39 cellular contexts compared by ENCODE assay signal in genomic region chr7:4483851-4484250, GRCh38.
"Had no signal": no experiment of that assay in that cellular context is flagged by ENCODE, and none has a peak within 500 bp of the region (broad histone marks: within the 10 kb centered on the region; RNA-seq: fewer than 3 reads in every experiment).

No MANE protein-coding gene starts in this region.

- DNase-seq: activated effector memory CD4-positive, alpha-beta T cell treated with anti-CD3 and anti-CD28 coated beads, Interleukin-2, amount 50 U/mL, for 16 hours; activated effector memory CD4-positive, alpha-beta T cell treated with Interleukin-2 at 50 U/mL for 16 hours; activated gamma-delta T cell; activated gamma-delta T cell treated with Interleukin-2 at 50 U/mL for 16 hours; activated naive CD4-positive, alpha-beta T cell; activated naive CD4-positive, alpha-beta T cell treated with anti-CD3 and anti-CD28 coated beads for 36 hours; activated naive CD4-positive, alpha-beta T cell treated with anti-CD3 and anti-CD28 coated beads, Interleukin-2, amount 10 ng/mL, durations not matched to agents 7 days and 5 days; activated naive CD4-positive, alpha-beta T cell treated with anti-CD3 and anti-CD28 coated beads, Interleukin-2, amount 50 U/mL, for 16 hours; activated naive CD4-positive, alpha-beta T cell treated with Interleukin-2 at 50 U/mL for 16 hours; activated naive CD8-positive, alpha-beta T cell treated with anti-CD3 and anti-CD28 coated beads for 36 hours; activated naive CD8-positive, alpha-beta T cell treated with anti-CD3 and anti-CD28 coated beads, Interleukin-2, amount 10 ng/mL, durations not matched to agents 7 days and 5 days; activated naive CD8-positive, alpha-beta T cell treated with anti-CD3 and anti-CD28 coated beads, Interleukin-2, amount 50 U/mL, for 24 hours; activated T-cell treated with anti-CD3 and anti-CD28 coated beads, Interleukin-2, amount 50 U/mL, for 1 hour; activated T-cell treated with anti-CD3 and anti-CD28 coated beads, Interleukin-2, amount 50 U/mL, for 24 hours; activated T-cell treated with anti-CD3 and anti-CD28 coated beads, Interleukin-2, amount 50 U/mL, for 4 hours; activated T-cell treated with anti-CD3 and anti-CD28 coated beads, Interleukin-2, amount 50 U/mL, for 48 hours; activated T-cell treated with anti-CD3 and anti-CD28 coated beads, Interleukin-2, amount 50 U/mL, for 72 hours; adrenal gland; amniotic stem cell; amygdala; anterior cingulate cortex; aorta; body of pancreas; brain microvascular endothelial cell; central memory CD4-positive, alpha-beta T cell; cerebellar nuclear complex had no signal

- H3K4me1 ChIP-seq: adrenal gland, ascending aorta, body of pancreas, breast epithelium had no signal

- H3K27ac ChIP-seq: adrenal gland, ascending aorta, body of pancreas, brain microvascular endothelial cell, breast epithelium, cardiac muscle cell had no signal

- H3K9me3 ChIP-seq: adrenal gland had no signal

- H3K27me3 ChIP-seq: adrenal gland, ascending aorta, body of pancreas, brain microvascular endothelial cell, cardiac muscle cell had no signal

- H3K4me3 ChIP-seq: adrenal gland, ascending aorta, body of pancreas, breast epithelium, cardiac muscle cell had no signal

- H3K27me3 Mint-ChIP-seq: activated naive CD4-positive, alpha-beta T cell treated with anti-CD3 and anti-CD28 coated beads, Interleukin-2, amount 10 ng/mL, durations not matched to agents 7 days and 5 days; activated naive CD8-positive, alpha-beta T cell treated with anti-CD3 and anti-CD28 coated beads, Interleukin-2, amount 10 ng/mL, durations not matched to agents 7 days and 5 days had no signal

- H3K27ac Mint-ChIP-seq: activated naive CD4-positive, alpha-beta T cell treated with anti-CD3 and anti-CD28 coated beads for 36 hours; activated naive CD4-positive, alpha-beta T cell treated with anti-CD3 and anti-CD28 coated beads, Interleukin-2, amount 10 ng/mL, durations not matched to agents 7 days and 5 days; activated naive CD4-positive, alpha-beta T cell treated with anti-CD3 and anti-CD28 coated beads, Interleukin-2, amount 50 U/mL, for 24 hours; activated naive CD4-positive, alpha-beta T cell treated with anti-CD3 and anti-CD28 coated beads, Interleukin-2, amount 50 U/mL, for 72 hours; activated naive CD8-positive, alpha-beta T cell; activated naive CD8-positive, alpha-beta T cell treated with anti-CD3 and anti-CD28 coated beads for 36 hours; activated naive CD8-positive, alpha-beta T cell treated with anti-CD3 and anti-CD28 coated beads, Interleukin-2, amount 10 ng/mL, durations not matched to agents 7 days and 5 days; activated naive CD8-positive, alpha-beta T cell treated with anti-CD3 and anti-CD28 coated beads, Interleukin-2, amount 50 U/mL, for 24 hours; activated T-cell treated with anti-CD3 and anti-CD28 coated beads, Interleukin-2, amount 50 U/mL, for 24 hours; activated T-cell treated with anti-CD3 and anti-CD28 coated beads, Interleukin-2, amount 50 U/mL, for 72 hours; activated T-helper 1 cell treated with anti-CD3 and anti-CD28 coated beads, Interleukin-12 subunit alpha, Interleukin-12 subunit beta, Interleukin-2, Interleukin-4 antibody, amounts not matched to agents 30 ng/mL and 10 ng/mL and 1 ng/mL, durations not matched to agents 14 hours and 24 hours and 36 hours; activated T-helper 17 cell treated with anti-CD3 and anti-CD28 coated beads, Interleukin-2, amount 50 U/mL, for 72 hours; activated T-helper 2 cell treated with anti-CD3 and anti-CD28 coated beads, Interferon-gamma antibody, Interleukin-2, Interleukin-4, amounts not matched to agents 10 μg/mL and 5 μg/mL and 100 μg/mL, durations not matched to agents 14 hours and 24 hours and 36 hours; brain had no signal

- H3K4me3 Mint-ChIP-seq: activated naive CD4-positive, alpha-beta T cell treated with anti-CD3 and anti-CD28 coated beads for 36 hours; activated naive CD4-positive, alpha-beta T cell treated with anti-CD3 and anti-CD28 coated beads, Interleukin-2, amount 10 ng/mL, durations not matched to agents 7 days and 5 days; activated naive CD4-positive, alpha-beta T cell treated with anti-CD3 and anti-CD28 coated beads, Interleukin-2, amount 50 U/mL, for 24 hours; activated naive CD8-positive, alpha-beta T cell; activated naive CD8-positive, alpha-beta T cell treated with anti-CD3 and anti-CD28 coated beads for 36 hours; activated naive CD8-positive, alpha-beta T cell treated with anti-CD3 and anti-CD28 coated beads, Interleukin-2, amount 10 ng/mL, durations not matched to agents 7 days and 5 days; activated naive CD8-positive, alpha-beta T cell treated with anti-CD3 and anti-CD28 coated beads, Interleukin-2, amount 50 U/mL, for 24 hours; activated T-cell treated with anti-CD3 and anti-CD28 coated beads, Interleukin-2, amount 50 U/mL, for 24 hours; activated T-cell treated with anti-CD3 and anti-CD28 coated beads, Interleukin-2, amount 50 U/mL, for 4 hours; activated T-cell treated with anti-CD3 and anti-CD28 coated beads, Interleukin-2, amount 50 U/mL, for 72 hours; activated T-helper 1 cell treated with anti-CD3 and anti-CD28 coated beads, Interleukin-12 subunit alpha, Interleukin-12 subunit beta, Interleukin-2, Interleukin-4 antibody, amounts not matched to agents 30 ng/mL and 10 ng/mL and 1 ng/mL, durations not matched to agents 14 hours and 24 hours and 36 hours; activated T-helper 17 cell treated with anti-CD3 and anti-CD28 coated beads, Interleukin-2, amount 50 U/mL, for 72 hours; brain; central memory CD8-positive, alpha-beta T cell had no signal

- ATAC-seq: activated naive CD4-positive, alpha-beta T cell treated with anti-CD3 and anti-CD28 coated beads, Interleukin-2, amount 50 U/mL, for 72 hours; activated naive CD8-positive, alpha-beta T cell treated with anti-CD3 and anti-CD28 coated beads, Interleukin-2, amount 50 U/mL, for 24 hours; activated T-cell treated with anti-CD3 and anti-CD28 coated beads, Interleukin-2, amount 50 U/mL, for 4 hours; activated T-cell treated with anti-CD3 and anti-CD28 coated beads, Interleukin-2, amount 50 U/mL, for 72 hours; activated T-helper 17 cell treated with anti-CD3 and anti-CD28 coated beads, Interleukin-2, amount 50 U/mL, for 72 hours; body of pancreas had no signal

- H3K36me3 ChIP-seq: adrenal gland, ascending aorta, brain microvascular endothelial cell, breast epithelium, cardiac muscle cell had no signal

- H3K4me1 Mint-ChIP-seq: activated naive CD4-positive, alpha-beta T cell treated with anti-CD3 and anti-CD28 coated beads, Interleukin-2, amount 10 ng/mL, durations not matched to agents 7 days and 5 days; activated naive CD4-positive, alpha-beta T cell treated with anti-CD3 and anti-CD28 coated beads, Interleukin-2, amount 50 U/mL, for 24 hours; activated naive CD8-positive, alpha-beta T cell treated with anti-CD3 and anti-CD28 coated beads for 36 hours; activated naive CD8-positive, alpha-beta T cell treated with anti-CD3 and anti-CD28 coated beads, Interleukin-2, amount 10 ng/mL, durations not matched to agents 7 days and 5 days; activated naive CD8-positive, alpha-beta T cell treated with anti-CD3 and anti-CD28 coated beads, Interleukin-2, amount 50 U/mL, for 24 hours; activated T-helper 17 cell treated with anti-CD3 and anti-CD28 coated beads, Interleukin-2, amount 50 U/mL, for 72 hours had no signal

- FAIRE-seq: astrocyte, bronchial epithelial cell had no signal

- H3K36me3 Mint-ChIP-seq: activated naive CD4-positive, alpha-beta T cell treated with anti-CD3 and anti-CD28 coated beads, Interleukin-2, amount 10 ng/mL, durations not matched to agents 7 days and 5 days; activated naive CD8-positive, alpha-beta T cell; activated naive CD8-positive, alpha-beta T cell treated with anti-CD3 and anti-CD28 coated beads, Interleukin-2, amount 10 ng/mL, durations not matched to agents 7 days and 5 days; brain had no signal
